ENCODE assay signal across 21 cellular contexts in the genomic region with DNA sequence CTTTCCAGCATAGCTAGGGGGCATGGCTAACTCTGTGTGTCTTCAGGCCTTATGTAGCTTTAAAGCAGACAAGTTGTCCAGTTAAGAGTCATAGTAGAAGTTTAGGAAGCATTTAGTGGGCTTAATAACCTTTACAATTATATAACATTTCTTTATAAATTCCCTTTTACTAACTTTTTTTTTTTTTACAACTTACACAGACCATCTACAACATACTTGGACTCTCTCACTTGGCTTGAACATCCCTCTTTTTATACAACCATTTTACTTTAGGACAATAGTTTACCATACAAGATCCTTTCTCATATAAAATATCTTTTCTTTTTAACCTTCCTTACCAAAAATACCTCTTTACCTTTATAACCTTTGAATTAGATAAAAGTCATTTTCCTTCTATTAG. TPM values are rescaled to one million over a fixed set of nuclear protein-coding genes. Genes with fewer than 3 reads are reported as not detected.
DNase-seq lines count a peak whose midpoint lies in the region; ATAC-seq and TF ChIP-seq lines count a peak whose summit lies in the region.
"Had no signal": no experiment of that assay in that cellular context is flagged by ENCODE, and none has a peak within 500 bp of the region (broad histone marks: within the 10 kb centered on the region; RNA-seq: fewer than 3 reads in every experiment).

No MANE protein-coding gene starts in this region.

- H3K27me3 ChIP-seq in HCT116 (ENCODE audit: insufficient read depth, low read length), result no peaks in the 10 kb centered on the region
- no peaks in the 10 kb centered on the region for H3K27me3 ChIP-seq in CD4-positive, alpha-beta memory T cell (ENCODE audit: insufficient read depth, low read length)
- no peaks in the 10 kb centered on the region for H3K27me3 ChIP-seq in naive thymus-derived CD4-positive, alpha-beta T cell (ENCODE audit: control insufficient read depth in 2 of 2, insufficient read depth in 2 of 2, low read length in 2 of 2)

- H3K27ac ChIP-seq in HCT116 (ENCODE audit: low read depth, low read length) (no peak overlapping the region), OCI-LY7 (ENCODE audit: low read depth, low read length, poor library complexity, severe bottlenecking) (no peak overlapping the region)
- H3K27ac ChIP-seq in CD4-positive, alpha-beta memory T cell (ENCODE audit: low read depth, low read length), result no peak overlapping the region
- H3K27ac ChIP-seq in naive thymus-derived CD4-positive, alpha-beta T cell (ENCODE audit: low read depth, low read length), result no peak overlapping the region
- H3K27ac ChIP-seq: GM23248, PC-9 had no signal

- peak; percentile 29 for DNase-seq in DMS53 (lab: John Stamatoyannopoulos, UW)
- DNase-seq in DMS53 treated with DMSO at 0.1 percent for 48 hours (lab: John Stamatoyannopoulos, UW; ENCODE audit: unreplicated experiment), result no peak
- DNase-seq in HCT116 (ENCODE audit: low read depth, low spot score), result peak; percentile 6
- DNase-seq in OCI-LY7 (ENCODE audit: low spot score), result peak; percentile 12
- DNase-seq in erythroblast (lab: John Stamatoyannopoulos, UW), result peak; percentile 26 to 33
- DNase-seq in CD4-positive, alpha-beta memory T cell, result no peak
- DNase-seq in activated T-cell treated with anti-CD3 and anti-CD28 coated beads, Interleukin-2, amount 50 U/mL, for 72 hours, result no peak
- DNase-seq in naive thymus-derived CD4-positive, alpha-beta T cell, result no peak
- DNase-seq: 8988T; AML-193; C1 segment of cervical spinal cord; CD8-positive, alpha-beta memory T cell; DMS79 treated with DMSO at 0.1 percent for 48 hours; GM23248; NCI-H187; NCI-H2107; NCI-H446 treated with DMSO at 0.1 percent for 48 hours; NCI-H526 treated with DMSO at 0.1 percent for 48 hours; PC-9 had no signal

- no peak overlapping the region for H3K9ac ChIP-seq in HCT116 (ENCODE audit: low read length)
- H3K9ac ChIP-seq: GM23248 had no signal

- TF ChIP-seq CTCF in HCT116 (IDR thresholded peaks at IDR 0.05 in 2 of 3, conservative IDR thresholded peaks at IDR 0.05 in 1 of 3; ENCODE audit: borderline replicate concordance in 1 of 3, insufficient read depth in 1 of 3, low read depth in 2 of 3, low read length in 2 of 3), result no peak
- no peak for TF ChIP-seq CTCF in OCI-LY7 (conservative IDR thresholded peaks at IDR 0.05; ENCODE audit: low read length)

- no peak overlapping the region for H3K4me3 Mint-ChIP-seq in CD4-positive, alpha-beta memory T cell
- H3K4me3 Mint-ChIP-seq in activated T-cell treated with anti-CD3 and anti-CD28 coated beads, Interleukin-2, amount 50 U/mL, for 72 hours, result no peak overlapping the region
- no peak overlapping the region for H3K4me3 Mint-ChIP-seq in naive thymus-derived CD4-positive, alpha-beta T cell
- H3K4me3 Mint-ChIP-seq: CD8-positive, alpha-beta memory T cell had no signal

- H2AFZ ChIP-seq in HCT116 (ENCODE audit: low read depth, low read length, poor library complexity, severe bottlenecking), result no peak overlapping the region
- no peak overlapping the region for H2AFZ ChIP-seq in OCI-LY7 (ENCODE audit: low read length)
- H2AFZ ChIP-seq: GM23248, PC-9 had no signal

- CTCF ChIA-PET in HCT116 (lab: Charles Lee), result no interaction called here
- CTCF ChIA-PET in OCI-LY7 (lab: Charles Lee; ENCODE audit: unreplicated experiment), result no interaction called here
- CTCF ChIA-PET in CD4-positive, alpha-beta memory T cell (lab: Charles Lee; ENCODE audit: partially characterized antibody), result no interaction called here
- CTCF ChIA-PET in naive thymus-derived CD4-positive, alpha-beta T cell (lab: Charles Lee), result no interaction called here

- H3K4me2 ChIP-seq in HCT116 (ENCODE audit: low read length), result no peak overlapping the region
- no peak overlapping the region for H3K4me2 ChIP-seq in OCI-LY7 (ENCODE audit: low read length)
- H3K4me2 ChIP-seq: PC-9 had no signal

- H3K4me3 ChIP-seq in HCT116 (replicated peaks in 1 of 2; ENCODE audit: low read depth in 1 of 2, low read length in 2 of 2) (no peak overlapping the region), OCI-LY7 (ENCODE audit: low read depth, low read length, poor library complexity, severe bottlenecking) (no peak overlapping the region)
- H3K4me3 ChIP-seq in CD4-positive, alpha-beta memory T cell (ENCODE audit: low read length in 2 of 2), result no peak overlapping the region
- H3K4me3 ChIP-seq in naive thymus-derived CD4-positive, alpha-beta T cell (ENCODE audit: low read length), result no peak overlapping the region
- H3K4me3 ChIP-seq: GM23248, HAP-1, PC-9 had no signal

- H3K9me2 ChIP-seq in HCT116 (ENCODE audit: insufficient read depth), result no peaks in the 10 kb centered on the region
- no peaks in the 10 kb centered on the region for H3K9me2 ChIP-seq in OCI-LY7 (ENCODE audit: insufficient read depth, low read length)

- H3K9me3 Mint-ChIP-seq in CD4-positive, alpha-beta memory T cell, result peaks cover 0 to 22% (median 10%) of the 10 kb centered on the region in 8 donors
- peaks cover 4 to 8% of the 10 kb centered on the region in 2 donors for H3K9me3 Mint-ChIP-seq in activated T-cell treated with anti-CD3 and anti-CD28 coated beads, Interleukin-2, amount 50 U/mL, for 72 hours
- peaks cover 0 to 43% (median 12%) of the 10 kb centered on the region in 11 donors for H3K9me3 Mint-ChIP-seq in naive thymus-derived CD4-positive, alpha-beta T cell

- no peak for ATAC-seq in HCT116
- ATAC-seq in activated T-cell treated with anti-CD3 and anti-CD28 coated beads, Interleukin-2, amount 50 U/mL, for 72 hours (replicated peaks in 1 of 2), result no peak
- no peak for ATAC-seq in naive thymus-derived CD4-positive, alpha-beta T cell
- ATAC-seq: SK-N-SH treated with all-trans-retinoic acid at 6 μM for 48 hours had no signal

- H3K9me3 ChIP-seq in HCT116 (ENCODE audit: control insufficient read depth in 1 of 2, insufficient read depth in 1 of 2, low read depth in 1 of 2, low read length in 2 of 2) (peaks cover 0 to 9% of the 10 kb centered on the region in 2 experiments; a peak in 2 of 4 replicates), OCI-LY7 (ENCODE audit: low read length) (peaks cover 44% of the 10 kb centered on the region)
- H3K9me3 ChIP-seq in CD4-positive, alpha-beta memory T cell (ENCODE audit: control insufficient read depth in 1 of 2, low read length in 2 of 2), result no peaks in the 10 kb centered on the region
- H3K9me3 ChIP-seq in naive thymus-derived CD4-positive, alpha-beta T cell (ENCODE audit: control insufficient read depth in 2 of 3, low read length in 3 of 3), result peaks cover 0 to 9% (median 0%) of the 10 kb centered on the region in 3 experiments

- H3K4me1 ChIP-seq in HCT116 (ENCODE audit: control insufficient read depth in 1 of 2, insufficient read depth in 2 of 2, low read length in 2 of 2) (no peaks in the 10 kb centered on the region), OCI-LY7 (ENCODE audit: insufficient read depth, low read length, poor library complexity, severe bottlenecking) (no peaks in the 10 kb centered on the region)
- peaks cover 13% of the 10 kb centered on the region for H3K4me1 ChIP-seq in CD4-positive, alpha-beta memory T cell (ENCODE audit: insufficient read depth, low read length)
- no peaks in the 10 kb centered on the region for H3K4me1 ChIP-seq in naive thymus-derived CD4-positive, alpha-beta T cell (ENCODE audit: control insufficient read depth in 2 of 2, insufficient read depth in 2 of 2, low read length in 2 of 2)
- H3K4me1 ChIP-seq: HAP-1 had no signal

- RAD21 ChIA-PET in HCT116 (lab: Charles Lee; ENCODE audit: low non-redundant PET in 1 of 2, low total read pairs in 2 of 2, uncharacterized antibody in 2 of 2, unreplicated experiment in 2 of 2), result no interaction called here

- no peaks in the 10 kb centered on the region for H3K79me2 ChIP-seq in HCT116 (ENCODE audit: insufficient read depth, low read length)
- H3K79me2 ChIP-seq in OCI-LY7 (ENCODE audit: insufficient read depth, low read depth, low read length), result no peaks in the 10 kb centered on the region

- BruUV-seq in HCT116 (replicated peaks; lab: Mats Ljungman, UMichigan) (no TSS peak), OCI-LY7 (replicated peaks; lab: Mats Ljungman, UMichigan) (no TSS peak)

- H4K20me1 ChIP-seq in HCT116 (ENCODE audit: insufficient read depth), result no peaks in the 10 kb centered on the region
- H4K20me1 ChIP-seq in OCI-LY7 (ENCODE audit: insufficient read depth, low read length), result no peaks in the 10 kb centered on the region

- H3K36me3 ChIP-seq in HCT116 (ENCODE audit: control insufficient read depth in 1 of 2, insufficient read depth in 2 of 2, low read length in 2 of 2) (peaks cover 0 to 3% of the 10 kb centered on the region in 2 experiments; a peak in 1 of 4 replicates), OCI-LY7 (ENCODE audit: insufficient read depth, low read length) (peaks cover 61% of the 10 kb centered on the region)
- H3K36me3 ChIP-seq in CD4-positive, alpha-beta memory T cell (ENCODE audit: insufficient read depth, low read length), result peaks cover 12% of the 10 kb centered on the region
- H3K36me3 ChIP-seq in naive thymus-derived CD4-positive, alpha-beta T cell (ENCODE audit: control insufficient read depth in 2 of 3, insufficient read depth in 3 of 3, low read length in 3 of 3), result peaks cover 0 to 37% (median 10%) of the 10 kb centered on the region in 3 experiments
- H3K36me3 ChIP-seq: HAP-1 had no signal

- TF ChIP-seq RAD21 in HCT116 (IDR thresholded peaks at IDR 0.05; ENCODE audit: low read depth), result no peak

- POLR2A ChIA-PET in HCT116 (lab: Charles Lee) (no interaction called here), OCI-LY7 (lab: Charles Lee) (interaction anchor here (0.6 to 0.9 kb wide), 2 partner anchors 9 to 152 kb away, joined by 3 to 7 read pairs; no protein-coding TSS in a partner anchor)
- POLR2A ChIA-PET in CD4-positive, alpha-beta memory T cell (lab: Charles Lee; ENCODE audit: partially characterized antibody), result interaction anchor here (0.8 kb wide), 1 partner anchor 18 kb away, joined by 3 read pairs; no protein-coding TSS in a partner anchor
- POLR2A ChIA-PET in naive thymus-derived CD4-positive, alpha-beta T cell (lab: Charles Lee), result interaction anchor here (0.7 kb wide), 1 partner anchor 11 kb away, joined by 7 read pairs; no protein-coding TSS in a partner anchor

- H3K4me1 Mint-ChIP-seq in CD4-positive, alpha-beta memory T cell, result peaks cover 21 to 38% (median 29%) of the 10 kb centered on the region in 4 donors
- H3K4me1 Mint-ChIP-seq in activated T-cell treated with anti-CD3 and anti-CD28 coated beads, Interleukin-2, amount 50 U/mL, for 72 hours (ENCODE audit: low read depth), result peaks cover 7% of the 10 kb centered on the region
- H3K4me1 Mint-ChIP-seq in naive thymus-derived CD4-positive, alpha-beta T cell, result peaks cover 14 to 46% (median 39%) of the 10 kb centered on the region in 7 donors

- no peak overlapping the region for H3K27ac Mint-ChIP-seq in CD4-positive, alpha-beta memory T cell
- no peak overlapping the region for H3K27ac Mint-ChIP-seq in activated T-cell treated with anti-CD3 and anti-CD28 coated beads, Interleukin-2, amount 50 U/mL, for 72 hours
- H3K27ac Mint-ChIP-seq in naive thymus-derived CD4-positive, alpha-beta T cell, result no peak overlapping the region
- H3K27ac Mint-ChIP-seq: CD8-positive, alpha-beta memory T cell had no signal

- no peak for TF ChIP-seq POLR2A in HCT116 (IDR thresholded peaks at IDR 0.05; ENCODE audit: borderline replicate concordance, extremely low read depth, insufficient read depth, insufficient read length)
- no peak for TF ChIP-seq POLR2A in erythroblast (IDR thresholded peaks at IDR 0.05; ENCODE audit: low read length)

- H3K36me3 Mint-ChIP-seq in CD4-positive, alpha-beta memory T cell, result peaks cover 57 to 78% of the 10 kb centered on the region in 2 donors
- H3K36me3 Mint-ChIP-seq in activated T-cell treated with anti-CD3 and anti-CD28 coated beads, Interleukin-2, amount 50 U/mL, for 72 hours (ENCODE audit: insufficient read depth in 2 of 2), result peaks cover 22 to 39% of the 10 kb centered on the region in 2 donors
- peaks cover 26 to 89% (median 71%) of the 10 kb centered on the region in 5 donors for H3K36me3 Mint-ChIP-seq in naive thymus-derived CD4-positive, alpha-beta T cell

- intact Hi-C loops in HCT116 (cut with micrococcal nuclease) (no loop called here), OCI-LY7 (cut with micrococcal nuclease; ENCODE audit: unreplicated experiment) (no loop called here)
- intact Hi-C loops in CD4-positive, alpha-beta memory T cell (cut with micrococcal nuclease), result no loop called here
- intact Hi-C loops in naive thymus-derived CD4-positive, alpha-beta T cell (cut with micrococcal nuclease), result no loop called here

- H3K27me3 Mint-ChIP-seq in CD4-positive, alpha-beta memory T cell, result no peaks in the 10 kb centered on the region
- H3K27me3 Mint-ChIP-seq in activated T-cell treated with anti-CD3 and anti-CD28 coated beads, Interleukin-2, amount 50 U/mL, for 72 hours (ENCODE audit: low read depth), result no peaks in the 10 kb centered on the region
- no peaks in the 10 kb centered on the region for H3K27me3 Mint-ChIP-seq in naive thymus-derived CD4-positive, alpha-beta T cell
- H3K27me3 Mint-ChIP-seq: CD8-positive, alpha-beta memory T cell had no signal

RNA-seq across cellular contexts. Expression of a gene that starts 26.3 kb away (rescaled TPM):
- 7.6 TPM for total RNA-seq in HCT116 (2021; ENCODE audit: unreplicated experiment)
- 2.1 and 2.2 TPM in 2 replicates for polyA plus RNA-seq in HCT116 (2012)
- total RNA-seq in OCI-LY7 (2014; rRNA removed; shearing (Covaris generic)), result 15.8 and 22.5 TPM in 2 replicates
- total RNA-seq in OCI-LY7 (2022), result 17.0 and 18.9 TPM in 2 replicates
- total RNA-seq in CD4-positive, alpha-beta memory T cell, result 10 to 100 TPM; 45.8 to 47.4 TPM
- 10 to 100 TPM in 1 of 2 donors, 1 to 10 TPM in 1; 8.2 to 11.5 TPM for polyA plus RNA-seq in CD4-positive, alpha-beta memory T cell
- total RNA-seq in activated T-cell treated with anti-CD3 and anti-CD28 coated beads, Interleukin-2, amount 50 U/mL, for 72 hours, result 10 to 100 TPM; 21.5 to 23.7 TPM
- total RNA-seq in naive thymus-derived CD4-positive, alpha-beta T cell, result 10 to 100 TPM; 41.9 to 48.5 (median 45.8) TPM
- polyA plus RNA-seq in naive thymus-derived CD4-positive, alpha-beta T cell, result 10 to 100 TPM; 13.6 to 15.9 TPM

Comparison
In these comparisons a context has a peak if more than half of its experiments do, and no peak if none do; other contexts are left out.
1. DNase-seq: peak in DMS53 (single experiment), HCT116 (single experiment), OCI-LY7 (single experiment) and erythroblast (2 of 2); none in DMS53 treated with DMSO at 0.1 percent for 48 hours (single experiment), CD4-positive, alpha-beta memory T cell (0 of 5), activated T-cell treated with anti-CD3 and anti-CD28 coated beads, Interleukin-2, amount 50 U/mL, for 72 hours (0 of 2) and naive thymus-derived CD4-positive, alpha-beta T cell (0 of 9).